35 cellular contexts compared by ENCODE assay signal in genomic region chr2:193670478-193670877, GRCh38.
"Had no signal": no experiment of that assay in that cellular context is flagged by ENCODE, and none has a peak within 500 bp of the region (broad histone marks: within the 10 kb centered on the region; RNA-seq: fewer than 3 reads in every experiment).

No MANE protein-coding gene starts in this region.

- DNase-seq: activated B cell treated with CpG ODN at 0.5 μM for 24 hours; activated CD4-positive, alpha-beta memory T cell treated with anti-CD3 and anti-CD28 coated beads, Interleukin-2, amount 10 ng/mL, durations not matched to agents 7 days and 5 days; activated CD4-positive, alpha-beta T cell treated with anti-CD3 and anti-CD28 coated beads for 48 hours; activated CD4-positive, alpha-beta T cell treated with anti-CD3 and anti-CD28 coated beads, Interleukin-2, amount 10 ng/mL, durations not matched to agents 7 days and 5 days; activated CD4-positive, alpha-beta T cell treated with anti-CD3 and anti-CD28 coated beads, Interleukin-2, amount 50 U/mL, for 48 hours; activated CD4-positive, CD25-positive, alpha-beta regulatory T cell treated with anti-CD3 and anti-CD28 coated beads, Interleukin-2, amount 50 U/mL, for 72 hours; activated CD8-positive, alpha-beta memory T cell treated with anti-CD3 and anti-CD28 coated beads for 24 hours; activated CD8-positive, alpha-beta memory T cell treated with anti-CD3 and anti-CD28 coated beads, Interleukin-2, amount 10 ng/mL, durations not matched to agents 7 days and 5 days; activated CD8-positive, alpha-beta memory T cell treated with anti-CD3 and anti-CD28 coated beads, Interleukin-2, amount 50 U/mL, for 48 hours; activated CD8-positive, alpha-beta T cell treated with anti-CD3 and anti-CD28 coated beads, Interleukin-2, amount 10 ng/mL, durations not matched to agents 7 days and 5 days; activated effector memory CD4-positive, alpha-beta T cell treated with Interleukin-2 at 50 U/mL for 16 hours; activated gamma-delta T cell; activated naive CD4-positive, alpha-beta T cell treated with anti-CD3 and anti-CD28 coated beads, Interleukin-2, amount 10 ng/mL, durations not matched to agents 7 days and 5 days; activated naive CD4-positive, alpha-beta T cell treated with Interleukin-2 at 50 U/mL for 16 hours; activated naive CD8-positive, alpha-beta T cell treated with anti-CD3 and anti-CD28 coated beads, Interleukin-2, amount 10 ng/mL, durations not matched to agents 7 days and 5 days; activated naive CD8-positive, alpha-beta T cell treated with anti-CD3 and anti-CD28 coated beads, Interleukin-2, amount 50 U/mL, for 24 hours; activated T-cell treated with anti-CD3 and anti-CD28 coated beads, Interleukin-2, amount 50 U/mL, for 24 hours; activated T-cell treated with anti-CD3 and anti-CD28 coated beads, Interleukin-2, amount 50 U/mL, for 48 hours; amygdala; anterior cingulate cortex; caudate nucleus; cerebellar nuclear complex; T-helper 1 cell; T-helper 2 cell; T-helper 9 cell had no signal

- H3K27ac Mint-ChIP-seq: activated B cell treated with CpG ODN at 0.5 μM for 24 hours; activated CD4-positive, alpha-beta memory T cell treated with anti-CD3 and anti-CD28 coated beads, Interleukin-2, amount 10 ng/mL, durations not matched to agents 7 days and 5 days; activated CD4-positive, alpha-beta T cell treated with anti-CD3 and anti-CD28 coated beads, Interleukin-2, amount 10 ng/mL, durations not matched to agents 7 days and 5 days; activated CD8-positive, alpha-beta memory T cell treated with anti-CD3 and anti-CD28 coated beads, Interleukin-2, amount 10 ng/mL, durations not matched to agents 7 days and 5 days; activated CD8-positive, alpha-beta T cell treated with anti-CD3 and anti-CD28 coated beads, Interleukin-2, amount 10 ng/mL, durations not matched to agents 7 days and 5 days; activated naive CD4-positive, alpha-beta T cell treated with anti-CD3 and anti-CD28 coated beads, Interleukin-2, amount 10 ng/mL, durations not matched to agents 7 days and 5 days; activated naive CD4-positive, alpha-beta T cell treated with anti-CD3 and anti-CD28 coated beads, Interleukin-2, amount 50 U/mL, for 24 hours; activated naive CD8-positive, alpha-beta T cell; activated naive CD8-positive, alpha-beta T cell treated with anti-CD3 and anti-CD28 coated beads, Interleukin-2, amount 10 ng/mL, durations not matched to agents 7 days and 5 days; activated naive CD8-positive, alpha-beta T cell treated with anti-CD3 and anti-CD28 coated beads, Interleukin-2, amount 50 U/mL, for 24 hours; activated T-cell treated with anti-CD3 and anti-CD28 coated beads, Interleukin-2, amount 50 U/mL, for 24 hours; activated T-helper 2 cell treated with anti-CD3 and anti-CD28 coated beads, Interferon-gamma antibody, Interleukin-2, Interleukin-4, amounts not matched to agents 10 μg/mL and 5 μg/mL and 100 μg/mL, durations not matched to agents 14 hours and 24 hours and 36 hours; brain; T-helper 1 cell treated with Interleukin-12 subunit alpha and Interleukin-12 subunit beta and Interleukin-4 antibody, amounts not matched to agents 30 μg/mL and 1 μg/mL, for 36 hours; T-helper 2 cell treated with Interferon-gamma antibody and Interleukin-4, amounts not matched to agents 5 μg/mL and 100 μg/mL, for 36 hours had no signal

- H3K27ac ChIP-seq: ascending aorta, cardiac muscle cell, VCaP had no signal

- H3K36me3 ChIP-seq: ascending aorta, cardiac muscle cell had no signal

- H3K4me3 Mint-ChIP-seq: activated B cell treated with CpG ODN at 0.5 μM for 24 hours; activated CD4-positive, alpha-beta memory T cell treated with anti-CD3 and anti-CD28 coated beads, Interleukin-2, amount 10 ng/mL, durations not matched to agents 7 days and 5 days; activated CD4-positive, alpha-beta T cell treated with anti-CD3 and anti-CD28 coated beads, Interleukin-2, amount 10 ng/mL, durations not matched to agents 7 days and 5 days; activated CD8-positive, alpha-beta memory T cell treated with anti-CD3 and anti-CD28 coated beads, Interleukin-2, amount 10 ng/mL, durations not matched to agents 7 days and 5 days; activated CD8-positive, alpha-beta T cell treated with anti-CD3 and anti-CD28 coated beads, Interleukin-2, amount 10 ng/mL, durations not matched to agents 7 days and 5 days; activated naive CD4-positive, alpha-beta T cell treated with anti-CD3 and anti-CD28 coated beads, Interleukin-2, amount 10 ng/mL, durations not matched to agents 7 days and 5 days; activated naive CD4-positive, alpha-beta T cell treated with anti-CD3 and anti-CD28 coated beads, Interleukin-2, amount 50 U/mL, for 24 hours; activated naive CD8-positive, alpha-beta T cell; activated naive CD8-positive, alpha-beta T cell treated with anti-CD3 and anti-CD28 coated beads, Interleukin-2, amount 10 ng/mL, durations not matched to agents 7 days and 5 days; activated naive CD8-positive, alpha-beta T cell treated with anti-CD3 and anti-CD28 coated beads, Interleukin-2, amount 50 U/mL, for 24 hours; activated T-cell treated with anti-CD3 and anti-CD28 coated beads, Interleukin-2, amount 50 U/mL, for 24 hours; brain; central memory CD8-positive, alpha-beta T cell; T-helper 1 cell treated with Interleukin-12 subunit alpha and Interleukin-12 subunit beta and Interleukin-4 antibody, amounts not matched to agents 30 μg/mL and 1 μg/mL, for 36 hours; T-helper 2 cell treated with Interferon-gamma antibody and Interleukin-4, amounts not matched to agents 5 μg/mL and 100 μg/mL, for 36 hours had no signal

- H3K9me3 Mint-ChIP-seq: activated B cell treated with CpG ODN at 0.5 μM for 24 hours; activated CD4-positive, alpha-beta memory T cell treated with anti-CD3 and anti-CD28 coated beads, Interleukin-2, amount 10 ng/mL, durations not matched to agents 7 days and 5 days; activated CD4-positive, alpha-beta T cell treated with anti-CD3 and anti-CD28 coated beads, Interleukin-2, amount 10 ng/mL, durations not matched to agents 7 days and 5 days; activated naive CD4-positive, alpha-beta T cell treated with anti-CD3 and anti-CD28 coated beads, Interleukin-2, amount 10 ng/mL, durations not matched to agents 7 days and 5 days; activated naive CD4-positive, alpha-beta T cell treated with anti-CD3 and anti-CD28 coated beads, Interleukin-2, amount 50 U/mL, for 24 hours; activated naive CD8-positive, alpha-beta T cell treated with anti-CD3 and anti-CD28 coated beads, Interleukin-2, amount 10 ng/mL, durations not matched to agents 7 days and 5 days; activated naive CD8-positive, alpha-beta T cell treated with anti-CD3 and anti-CD28 coated beads, Interleukin-2, amount 50 U/mL, for 24 hours; activated T-cell treated with anti-CD3 and anti-CD28 coated beads, Interleukin-2, amount 50 U/mL, for 24 hours; activated T-helper 2 cell treated with anti-CD3 and anti-CD28 coated beads, Interferon-gamma antibody, Interleukin-2, Interleukin-4, amounts not matched to agents 10 μg/mL and 5 μg/mL and 100 μg/mL, durations not matched to agents 14 hours and 24 hours and 36 hours; T-helper 1 cell treated with Interleukin-12 subunit alpha and Interleukin-12 subunit beta and Interleukin-4 antibody, amounts not matched to agents 30 μg/mL and 1 μg/mL, for 36 hours; T-helper 2 cell treated with Interferon-gamma antibody and Interleukin-4, amounts not matched to agents 5 μg/mL and 100 μg/mL, for 36 hours had no signal

- H3K4me3 ChIP-seq: ascending aorta, cardiac muscle cell had no signal

- H3K4me1 ChIP-seq: ascending aorta had no signal

- H3K27me3 ChIP-seq: ascending aorta, cardiac muscle cell had no signal

- H3K36me3 Mint-ChIP-seq: activated CD8-positive, alpha-beta memory T cell treated with anti-CD3 and anti-CD28 coated beads, Interleukin-2, amount 10 ng/mL, durations not matched to agents 7 days and 5 days; activated naive CD4-positive, alpha-beta T cell treated with anti-CD3 and anti-CD28 coated beads, Interleukin-2, amount 10 ng/mL, durations not matched to agents 7 days and 5 days; activated naive CD4-positive, alpha-beta T cell treated with anti-CD3 and anti-CD28 coated beads, Interleukin-2, amount 50 U/mL, for 24 hours; activated naive CD8-positive, alpha-beta T cell; activated naive CD8-positive, alpha-beta T cell treated with anti-CD3 and anti-CD28 coated beads, Interleukin-2, amount 10 ng/mL, durations not matched to agents 7 days and 5 days; brain had no signal

- ATAC-seq: activated CD8-positive, alpha-beta memory T cell treated with anti-CD3 and anti-CD28 coated beads, Interleukin-2, amount 10 ng/mL, durations not matched to agents 7 days and 5 days; activated CD8-positive, alpha-beta T cell treated with anti-CD3 and anti-CD28 coated beads, Interleukin-2, amount 10 ng/mL, durations not matched to agents 7 days and 5 days; activated naive CD8-positive, alpha-beta T cell treated with anti-CD3 and anti-CD28 coated beads, Interleukin-2, amount 50 U/mL, for 24 hours had no signal

- H3K27me3 Mint-ChIP-seq: activated B cell treated with CpG ODN at 0.5 μM for 24 hours; activated CD4-positive, alpha-beta memory T cell treated with anti-CD3 and anti-CD28 coated beads, Interleukin-2, amount 10 ng/mL, durations not matched to agents 7 days and 5 days; activated CD4-positive, alpha-beta T cell treated with anti-CD3 and anti-CD28 coated beads, Interleukin-2, amount 10 ng/mL, durations not matched to agents 7 days and 5 days; activated CD8-positive, alpha-beta memory T cell treated with anti-CD3 and anti-CD28 coated beads, Interleukin-2, amount 10 ng/mL, durations not matched to agents 7 days and 5 days; activated naive CD4-positive, alpha-beta T cell treated with anti-CD3 and anti-CD28 coated beads, Interleukin-2, amount 10 ng/mL, durations not matched to agents 7 days and 5 days; activated naive CD4-positive, alpha-beta T cell treated with anti-CD3 and anti-CD28 coated beads, Interleukin-2, amount 50 U/mL, for 24 hours; activated naive CD8-positive, alpha-beta T cell; activated naive CD8-positive, alpha-beta T cell treated with anti-CD3 and anti-CD28 coated beads, Interleukin-2, amount 10 ng/mL, durations not matched to agents 7 days and 5 days; activated naive CD8-positive, alpha-beta T cell treated with anti-CD3 and anti-CD28 coated beads, Interleukin-2, amount 50 U/mL, for 24 hours; activated T-cell treated with anti-CD3 and anti-CD28 coated beads, Interleukin-2, amount 50 U/mL, for 24 hours; brain; central memory CD8-positive, alpha-beta T cell had no signal

- H3K4me1 Mint-ChIP-seq: activated B cell treated with CpG ODN at 0.5 μM for 24 hours; activated CD4-positive, alpha-beta memory T cell treated with anti-CD3 and anti-CD28 coated beads, Interleukin-2, amount 10 ng/mL, durations not matched to agents 7 days and 5 days; activated CD4-positive, alpha-beta T cell treated with anti-CD3 and anti-CD28 coated beads, Interleukin-2, amount 10 ng/mL, durations not matched to agents 7 days and 5 days; activated CD8-positive, alpha-beta memory T cell treated with anti-CD3 and anti-CD28 coated beads, Interleukin-2, amount 10 ng/mL, durations not matched to agents 7 days and 5 days; activated naive CD4-positive, alpha-beta T cell treated with anti-CD3 and anti-CD28 coated beads, Interleukin-2, amount 10 ng/mL, durations not matched to agents 7 days and 5 days; activated naive CD4-positive, alpha-beta T cell treated with anti-CD3 and anti-CD28 coated beads, Interleukin-2, amount 50 U/mL, for 24 hours; activated naive CD8-positive, alpha-beta T cell treated with anti-CD3 and anti-CD28 coated beads, Interleukin-2, amount 10 ng/mL, durations not matched to agents 7 days and 5 days; activated naive CD8-positive, alpha-beta T cell treated with anti-CD3 and anti-CD28 coated beads, Interleukin-2, amount 50 U/mL, for 24 hours; brain; central memory CD8-positive, alpha-beta T cell had no signal

- H3K9me3 ChIP-seq: ascending aorta had no signal
